1 cellular context compared by ENCODE assay signal in the genomic region with DNA sequence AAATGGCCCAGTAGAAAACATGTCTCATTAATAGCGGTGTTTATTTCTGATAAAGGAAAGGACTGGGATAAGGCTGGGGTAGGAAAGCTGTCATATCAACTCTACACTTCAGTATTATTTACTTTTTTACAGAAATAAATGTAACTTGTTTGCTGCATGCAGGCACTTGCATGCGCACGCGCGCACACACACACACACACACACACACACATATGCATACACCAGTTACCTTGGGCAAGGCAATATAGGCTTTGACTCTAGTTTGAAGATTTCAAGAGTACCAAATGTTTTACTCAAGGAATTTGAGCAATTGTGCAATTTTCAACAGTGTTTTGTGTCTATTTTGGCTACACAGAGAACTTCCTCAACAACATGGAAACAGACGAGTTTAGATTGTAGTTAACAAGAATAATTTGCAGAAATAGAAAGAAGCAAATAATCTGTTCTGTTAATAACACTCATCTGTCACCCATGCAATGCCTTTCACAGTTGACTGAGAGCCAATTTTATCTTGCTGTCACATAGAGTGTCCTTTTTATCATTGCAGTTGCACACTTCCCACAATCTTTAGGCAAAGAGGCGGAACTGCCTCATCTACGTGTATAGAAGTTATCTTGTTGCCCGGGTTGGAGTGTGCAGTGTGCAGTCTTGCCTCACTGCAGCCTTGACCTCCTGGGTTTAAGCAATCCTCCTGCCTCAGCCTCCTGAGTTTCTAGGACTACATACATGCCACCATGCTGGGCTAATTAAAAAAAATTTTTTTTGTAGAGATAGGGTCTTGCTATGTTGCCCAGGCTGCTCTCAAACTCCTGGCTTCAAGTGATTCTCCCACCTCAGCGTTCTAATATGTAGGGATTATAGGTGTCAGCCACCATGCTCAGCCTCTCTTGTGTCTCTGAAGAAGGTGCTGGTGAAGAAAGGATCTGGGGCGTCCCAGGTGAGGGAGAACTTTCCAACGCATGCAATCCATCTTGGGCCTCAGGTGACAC.
TF ChIP-seq lines count a peak whose summit lies in the region.

No MANE protein-coding gene starts in this region.

TF ChIP-seq in K562, 482 proteins besides CTCF, POLR2A, EP300 and RAD21 (continued from another document and continues in another):
- peak; percentile 56; the same call in 1 of the 2 replicates for TF ChIP-seq CTBP1 (IDR thresholded peaks at IDR 0.05; ENCODE audit: borderline replicate concordance)
- TF ChIP-seq ZNF444 (CRISPR knock-in tag; IDR thresholded peaks at IDR 0.05) = no peak
- TF ChIP-seq DNMT1 (IDR thresholded peaks at IDR 0.05) = no peak
- TF ChIP-seq KDM1A (IDR thresholded peaks at IDR 0.05) = peak; percentile 80 to 87
- TF ChIP-seq ZNF23 (CRISPR knock-in tag; IDR thresholded peaks at IDR 0.05) = no peak
- TF ChIP-seq RBM15 (IDR thresholded peaks at IDR 0.05; ENCODE audit: insufficient read depth, low read length) = no peak
- peak; percentile 72; the same call in 1 of the 2 replicates for TF ChIP-seq CREB1 (IDR thresholded peaks at IDR 0.05)
- TF ChIP-seq CREB1 (CRISPR knock-in tag; IDR thresholded peaks at IDR 0.05) = no peak
- TF ChIP-seq KLF13 (tag; IDR thresholded peaks at IDR 0.05; ENCODE audit: borderline replicate concordance, low read depth) = no peak
- TF ChIP-seq, protein P1, sequence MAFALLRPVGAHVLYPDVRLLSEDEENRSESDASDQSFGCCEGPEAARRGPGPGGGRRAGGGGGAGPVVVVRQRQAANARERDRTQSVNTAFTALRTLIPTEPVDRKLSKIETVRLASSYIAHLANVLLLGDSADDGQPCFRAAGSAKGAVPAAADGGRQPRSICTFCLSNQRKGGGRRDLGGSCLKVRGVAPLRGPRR (CRISPR knock-in tag; IDR thresholded peaks at IDR 0.05) = no peak
- TF ChIP-seq HCFC1 (IDR thresholded peaks at IDR 0.05; ENCODE audit: low read depth, low read length) = no peak
- no peak for TF ChIP-seq ARHGAP35 (IDR thresholded peaks at IDR 0.05; ENCODE audit: partially characterized antibody)
- TF ChIP-seq, protein P2, sequence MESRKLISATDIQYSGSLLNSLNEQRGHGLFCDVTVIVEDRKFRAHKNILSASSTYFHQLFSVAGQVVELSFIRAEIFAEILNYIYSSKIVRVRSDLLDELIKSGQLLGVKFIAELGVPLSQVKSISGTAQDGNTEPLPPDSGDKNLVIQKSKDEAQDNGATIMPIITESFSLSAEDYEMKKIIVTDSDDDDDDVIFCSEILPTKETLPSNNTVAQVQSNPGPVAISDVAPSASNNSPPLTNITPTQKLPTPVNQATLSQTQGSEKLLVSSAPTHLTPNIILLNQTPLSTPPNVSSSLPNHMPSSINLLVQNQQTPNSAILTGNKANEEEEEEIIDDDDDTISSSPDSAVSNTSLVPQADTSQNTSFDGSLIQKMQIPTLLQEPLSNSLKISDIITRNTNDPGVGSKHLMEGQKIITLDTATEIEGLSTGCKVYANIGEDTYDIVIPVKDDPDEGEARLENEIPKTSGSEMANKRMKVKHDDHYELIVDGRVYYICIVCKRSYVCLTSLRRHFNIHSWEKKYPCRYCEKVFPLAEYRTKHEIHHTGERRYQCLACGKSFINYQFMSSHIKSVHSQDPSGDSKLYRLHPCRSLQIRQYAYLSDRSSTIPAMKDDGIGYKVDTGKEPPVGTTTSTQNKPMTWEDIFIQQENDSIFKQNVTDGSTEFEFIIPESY (CRISPR knock-in tag; IDR thresholded peaks at IDR 0.05) = peak; percentile 77
- TF ChIP-seq ZNF197 (CRISPR knock-in tag; IDR thresholded peaks at IDR 0.05; ENCODE audit: low read depth) = no peak
- no peak for TF ChIP-seq SLC30A9 (CRISPR knock-in tag; IDR thresholded peaks at IDR 0.05)
- peak; percentile 74; the same call in 1 of the 2 replicates for TF ChIP-seq JUND (IDR thresholded peaks at IDR 0.05; ENCODE audit: borderline replicate concordance, low read depth, low read length)
- peak; percentile 36; the same call in 1 of the 3 replicates for TF ChIP-seq JUND (tag; IDR thresholded peaks at IDR 0.05; ENCODE audit: borderline replicate concordance, low read depth, low read length)
- TF ChIP-seq CXXC5 (CRISPR knock-in tag; IDR thresholded peaks at IDR 0.05) = peak; percentile 66
- TF ChIP-seq WHSC1 (IDR thresholded peaks at IDR 0.05; ENCODE audit: low read length) = no peak
- 0 out of 2 replicates have a peak, but pooled peaks have one; percentile 39 for TF ChIP-seq ZNF175 (CRISPR knock-in tag; IDR thresholded peaks at IDR 0.05; ENCODE audit: low read depth)
- no peak for TF ChIP-seq RB1 (IDR thresholded peaks at IDR 0.05; ENCODE audit: low read depth)
- peak; percentile 97 for TF ChIP-seq ZNF121 (CRISPR knock-in tag; conservative IDR thresholded peaks at IDR 0.05)
- TF ChIP-seq LCOR (CRISPR knock-in tag; IDR thresholded peaks at IDR 0.05) = peak; percentile 46; the same call in 1 of the 2 replicates
- no peak for TF ChIP-seq ZNF717 (CRISPR knock-in tag; IDR thresholded peaks at IDR 0.05)
- TF ChIP-seq CCNT2 (IDR thresholded peaks at IDR 0.05; ENCODE audit: borderline replicate concordance, extremely low read depth, insufficient read length, low read depth, low read length) = peak; percentile 33
- TF ChIP-seq, protein P3, sequence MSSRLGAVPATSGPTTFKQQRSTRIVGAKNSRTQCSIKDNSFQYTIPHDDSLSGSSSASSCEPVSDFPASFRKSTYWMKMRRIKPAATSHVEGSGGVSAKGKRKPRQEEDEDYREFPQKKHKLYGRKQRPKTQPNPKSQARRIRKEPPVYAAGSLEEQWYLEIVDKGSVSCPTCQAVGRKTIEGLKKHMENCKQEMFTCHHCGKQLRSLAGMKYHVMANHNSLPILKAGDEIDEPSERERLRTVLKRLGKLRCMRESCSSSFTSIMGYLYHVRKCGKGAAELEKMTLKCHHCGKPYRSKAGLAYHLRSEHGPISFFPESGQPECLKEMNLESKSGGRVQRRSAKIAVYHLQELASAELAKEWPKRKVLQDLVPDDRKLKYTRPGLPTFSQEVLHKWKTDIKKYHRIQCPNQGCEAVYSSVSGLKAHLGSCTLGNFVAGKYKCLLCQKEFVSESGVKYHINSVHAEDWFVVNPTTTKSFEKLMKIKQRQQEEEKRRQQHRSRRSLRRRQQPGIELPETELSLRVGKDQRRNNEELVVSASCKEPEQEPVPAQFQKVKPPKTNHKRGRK (tag; IDR thresholded peaks at IDR 0.05) = no peak
- TF ChIP-seq, protein P4, sequence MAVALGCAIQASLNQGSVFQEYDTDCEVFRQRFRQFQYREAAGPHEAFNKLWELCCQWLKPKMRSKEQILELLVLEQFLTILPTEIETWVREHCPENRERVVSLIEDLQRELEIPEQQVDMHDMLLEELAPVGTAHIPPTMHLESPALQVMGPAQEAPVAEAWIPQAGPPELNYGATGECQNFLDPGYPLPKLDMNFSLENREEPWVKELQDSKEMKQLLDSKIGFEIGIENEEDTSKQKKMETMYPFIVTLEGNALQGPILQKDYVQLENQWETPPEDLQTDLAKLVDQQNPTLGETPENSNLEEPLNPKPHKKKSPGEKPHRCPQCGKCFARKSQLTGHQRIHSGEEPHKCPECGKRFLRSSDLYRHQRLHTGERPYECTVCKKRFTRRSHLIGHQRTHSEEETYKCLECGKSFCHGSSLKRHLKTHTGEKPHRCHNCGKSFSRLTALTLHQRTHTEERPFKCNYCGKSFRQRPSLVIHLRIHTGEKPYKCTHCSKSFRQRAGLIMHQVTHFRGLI (CRISPR knock-in tag; IDR thresholded peaks at IDR 0.05) = no peak
- no peak for TF ChIP-seq ZNF75A (CRISPR knock-in tag; IDR thresholded peaks at IDR 0.05)
- TF ChIP-seq, protein P5, sequence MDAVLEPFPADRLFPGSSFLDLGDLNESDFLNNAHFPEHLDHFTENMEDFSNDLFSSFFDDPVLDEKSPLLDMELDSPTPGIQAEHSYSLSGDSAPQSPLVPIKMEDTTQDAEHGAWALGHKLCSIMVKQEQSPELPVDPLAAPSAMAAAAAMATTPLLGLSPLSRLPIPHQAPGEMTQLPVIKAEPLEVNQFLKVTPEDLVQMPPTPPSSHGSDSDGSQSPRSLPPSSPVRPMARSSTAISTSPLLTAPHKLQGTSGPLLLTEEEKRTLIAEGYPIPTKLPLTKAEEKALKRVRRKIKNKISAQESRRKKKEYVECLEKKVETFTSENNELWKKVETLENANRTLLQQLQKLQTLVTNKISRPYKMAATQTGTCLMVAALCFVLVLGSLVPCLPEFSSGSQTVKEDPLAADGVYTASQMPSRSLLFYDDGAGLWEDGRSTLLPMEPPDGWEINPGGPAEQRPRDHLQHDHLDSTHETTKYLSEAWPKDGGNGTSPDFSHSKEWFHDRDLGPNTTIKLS (IDR thresholded peaks at IDR 0.05; ENCODE audit: borderline replicate concordance, low read depth) = 0 out of 2 replicates have a peak, but pooled peaks have one; percentile 56
- no peak for TF ChIP-seq ZNF324 (CRISPR knock-in tag; IDR thresholded peaks at IDR 0.05)
- TF ChIP-seq, protein P6, sequence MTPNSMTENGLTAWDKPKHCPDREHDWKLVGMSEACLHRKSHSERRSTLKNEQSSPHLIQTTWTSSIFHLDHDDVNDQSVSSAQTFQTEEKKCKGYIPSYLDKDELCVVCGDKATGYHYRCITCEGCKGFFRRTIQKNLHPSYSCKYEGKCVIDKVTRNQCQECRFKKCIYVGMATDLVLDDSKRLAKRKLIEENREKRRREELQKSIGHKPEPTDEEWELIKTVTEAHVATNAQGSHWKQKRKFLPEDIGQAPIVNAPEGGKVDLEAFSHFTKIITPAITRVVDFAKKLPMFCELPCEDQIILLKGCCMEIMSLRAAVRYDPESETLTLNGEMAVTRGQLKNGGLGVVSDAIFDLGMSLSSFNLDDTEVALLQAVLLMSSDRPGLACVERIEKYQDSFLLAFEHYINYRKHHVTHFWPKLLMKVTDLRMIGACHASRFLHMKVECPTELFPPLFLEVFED (CRISPR knock-in tag; conservative IDR thresholded peaks at IDR 0.05) = no peak
- TF ChIP-seq MTF1 (CRISPR knock-in tag; IDR thresholded peaks at IDR 0.05; ENCODE audit: borderline replicate concordance) = peak; percentile 91
- no peak for TF ChIP-seq NCOA2 (IDR thresholded peaks at IDR 0.05; ENCODE audit: partially characterized antibody in 2 of 2)
- TF ChIP-seq ZC3H8 (IDR thresholded peaks at IDR 0.05) = no peak
- TF ChIP-seq YY1 (IDR thresholded peaks at IDR 0.05; ENCODE audit: borderline replicate concordance in 1 of 3, control insufficient read depth in 1 of 3, extremely low read depth in 1 of 3, insufficient read depth in 3 of 3, insufficient read length in 1 of 3, insufficient replicate concordance in 2 of 3, low read depth in 1 of 3, low read length in 2 of 3) = no peak
- peak; percentile 17; the same call in 1 of the 2 replicates for TF ChIP-seq CBX5 (IDR thresholded peaks at IDR 0.05; ENCODE audit: borderline replicate concordance, low read depth)
- TF ChIP-seq EP400 (IDR thresholded peaks at IDR 0.05) = 0 out of 2 replicates have a peak, but pooled peaks have one; percentile 22
- TF ChIP-seq NRF1 (conservative IDR thresholded peaks at IDR 0.05 in 1 of 2, IDR thresholded peaks at IDR 0.05 in 1 of 2) = peak; percentile 73 to 78
- peak; percentile 89 for TF ChIP-seq SMARCE1 (IDR thresholded peaks at IDR 0.05)
- no peak for TF ChIP-seq CAMTA2 (CRISPR knock-in tag; conservative IDR thresholded peaks at IDR 0.05)
- TF ChIP-seq HDAC1 (IDR thresholded peaks at IDR 0.05) = peak in 1 of 2 experiments; percentile 55; a peak in 1 of 4 replicates
- TF ChIP-seq, protein P7, sequence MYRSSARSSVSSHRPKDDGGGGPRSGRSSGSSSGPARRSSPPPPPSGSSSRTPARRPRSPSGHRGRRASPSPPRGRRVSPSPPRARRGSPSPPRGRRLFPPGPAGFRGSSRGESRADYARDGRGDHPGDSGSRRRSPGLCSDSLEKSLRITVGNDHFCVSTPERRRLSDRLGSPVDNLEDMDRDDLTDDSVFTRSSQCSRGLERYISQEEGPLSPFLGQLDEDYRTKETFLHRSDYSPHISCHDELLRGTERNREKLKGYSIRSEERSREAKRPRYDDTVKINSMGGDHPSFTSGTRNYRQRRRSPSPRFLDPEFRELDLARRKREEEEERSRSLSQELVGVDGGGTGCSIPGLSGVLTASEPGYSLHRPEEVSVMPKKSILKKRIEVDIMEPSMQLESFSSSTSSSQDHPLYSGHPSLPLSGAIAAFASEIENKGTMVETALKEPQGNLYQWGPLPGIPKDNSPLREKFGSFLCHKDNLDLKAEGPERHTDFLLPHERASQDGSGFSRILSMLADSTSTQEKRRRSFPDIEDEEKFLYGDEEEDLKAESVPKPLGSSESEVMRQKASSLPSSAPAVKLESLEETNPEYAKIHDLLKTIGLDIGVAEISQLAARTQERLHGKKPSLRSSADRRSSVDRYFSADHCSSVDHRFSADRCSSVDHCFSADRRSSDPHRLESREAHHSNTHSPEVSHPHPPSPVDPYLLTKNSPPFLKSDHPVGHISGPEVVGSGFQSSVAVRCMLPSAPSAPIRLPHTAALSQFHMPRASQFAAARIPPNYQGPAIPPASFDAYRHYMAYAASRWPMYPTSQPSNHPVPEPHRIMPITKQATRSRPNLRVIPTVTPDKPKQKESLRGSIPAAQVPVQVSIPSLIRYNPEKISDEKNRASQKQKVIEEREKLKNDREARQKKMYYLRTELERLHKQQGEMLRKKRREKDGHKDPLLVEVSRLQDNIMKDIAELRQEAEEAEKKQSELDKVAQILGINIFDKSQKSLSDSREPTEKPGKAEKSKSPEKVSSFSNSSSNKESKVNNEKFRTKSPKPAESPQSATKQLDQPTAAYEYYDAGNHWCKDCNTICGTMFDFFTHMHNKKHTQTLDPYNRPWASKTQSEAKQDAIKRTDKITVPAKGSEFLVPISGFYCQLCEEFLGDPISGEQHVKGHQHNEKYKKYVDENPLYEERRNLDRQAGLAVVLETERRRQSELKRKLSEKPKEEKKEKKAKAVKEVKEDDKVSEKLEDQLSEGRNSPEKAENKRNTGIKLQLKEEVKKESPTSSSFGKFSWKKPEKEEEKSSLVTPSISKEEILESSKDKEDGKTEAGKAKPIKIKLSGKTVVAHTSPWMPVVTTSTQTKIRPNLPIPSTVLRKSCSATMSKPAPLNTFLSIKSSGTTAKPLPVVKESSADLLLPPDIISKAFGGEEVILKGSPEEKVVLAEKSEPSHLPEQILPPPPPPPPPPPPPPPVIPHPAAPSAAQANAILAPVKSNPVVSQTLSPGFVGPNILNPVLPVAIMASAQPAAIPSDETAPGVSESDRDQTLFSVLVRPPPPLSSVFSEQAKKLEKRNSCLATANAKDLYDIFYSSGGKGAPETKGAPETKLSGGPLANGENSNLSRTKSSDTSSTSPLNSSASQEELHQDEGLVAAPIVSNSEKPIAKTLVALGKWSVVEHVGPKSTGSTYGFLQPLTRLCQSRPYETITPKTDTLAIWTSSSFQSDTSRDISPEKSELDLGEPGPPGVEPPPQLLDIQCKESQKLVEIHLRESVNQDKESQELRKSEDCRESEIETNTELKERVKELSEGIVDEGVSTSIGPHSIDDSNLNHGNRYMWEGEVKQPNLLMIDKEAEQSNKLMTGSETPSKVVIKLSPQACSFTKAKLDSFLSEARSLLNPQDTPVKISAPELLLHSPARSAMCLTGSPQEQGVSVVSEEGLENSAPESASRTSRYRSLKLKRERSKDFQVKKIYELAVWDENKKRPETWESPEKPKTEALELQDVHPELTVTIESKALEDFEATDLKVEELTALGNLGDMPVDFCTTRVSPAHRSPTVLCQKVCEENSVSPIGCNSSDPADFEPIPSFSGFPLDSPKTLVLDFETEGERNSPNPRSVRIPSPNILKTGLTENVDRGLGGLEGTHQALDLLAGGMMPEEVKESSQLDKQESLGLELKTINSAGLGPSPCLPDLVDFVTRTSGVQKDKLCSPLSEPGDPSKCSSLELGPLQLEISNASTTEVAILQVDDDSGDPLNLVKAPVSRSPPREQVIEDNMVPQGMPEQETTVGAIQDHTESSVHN (IDR thresholded peaks at IDR 0.05; ENCODE audit: borderline replicate concordance in 1 of 2, low read depth in 1 of 2) = no peak
- TF ChIP-seq TCF3 (CRISPR knock-in tag; IDR thresholded peaks at IDR 0.05) = peak; percentile 99
- no peak for TF ChIP-seq SP2 (IDR thresholded peaks at IDR 0.05; ENCODE audit: extremely low read depth, low read depth, low read length, poor library complexity, severe bottlenecking)
- peak; percentile 67 for TF ChIP-seq PHB2 (IDR thresholded peaks at IDR 0.05; ENCODE audit: low read depth)
